In the genomic region with DNA sequence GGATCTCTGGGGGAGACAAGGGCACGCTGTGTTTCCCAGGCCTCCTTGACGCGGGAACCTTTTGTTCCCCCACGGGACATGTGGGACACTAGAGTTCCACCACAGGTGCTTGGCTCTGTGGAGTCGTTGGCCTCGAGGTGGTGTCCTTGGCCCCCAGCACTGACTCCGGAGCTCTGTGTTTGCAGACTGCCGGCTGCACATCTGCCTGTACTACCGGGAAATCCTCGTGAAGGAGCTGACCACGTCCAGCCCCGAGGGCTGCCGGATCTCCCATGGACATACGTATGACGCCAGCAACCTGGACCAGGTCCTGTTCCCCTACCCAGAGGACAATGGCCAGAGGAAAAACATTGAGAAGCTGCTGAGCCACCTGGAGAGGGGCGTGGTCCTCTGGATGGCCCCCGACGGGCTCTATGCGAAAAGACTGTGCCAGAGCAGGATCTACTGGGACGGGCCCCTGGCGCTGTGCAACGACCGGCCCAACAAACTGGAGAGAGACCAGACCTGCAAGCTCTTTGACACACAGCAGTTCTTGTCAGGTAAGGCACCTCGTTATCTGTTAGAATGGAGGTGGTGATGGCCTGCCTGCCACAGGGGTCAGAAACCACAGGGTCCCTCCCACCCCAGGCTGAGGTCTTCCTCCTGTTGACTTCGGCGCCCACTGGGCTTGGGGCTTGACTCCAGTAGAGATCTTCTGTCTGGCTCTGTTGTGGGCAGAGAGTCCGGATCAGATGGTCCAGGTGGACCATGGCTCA, we compare ENCODE assay signal across 18 cellular contexts. TPM values are rescaled to one million over a fixed set of nuclear protein-coding genes. Genes with fewer than 3 reads are reported as not detected.
DNase-seq lines count a peak whose midpoint lies in the region; ATAC-seq and TF ChIP-seq lines count a peak whose summit lies in the region.
"Had no signal": no experiment of that assay in that cellular context is flagged by ENCODE, and none has a peak within 500 bp of the region (broad histone marks: within the 10 kb centered on the region; RNA-seq: fewer than 3 reads in every experiment).

No MANE protein-coding gene starts in this region.

- no peaks in the 10 kb centered on the region for H3K9me2 ChIP-seq in MM.1S (replicated peaks; ENCODE audit: insufficient read depth, low read length)

- peaks cover 94% of the 10 kb centered on the region for H3F3A ChIP-seq in MM.1S (ENCODE audit: insufficient read depth, low read length)

- H3K4me3 Mint-ChIP-seq in T-helper 1 cell treated with Interleukin-12 subunit alpha and Interleukin-12 subunit beta and Interleukin-4 antibody, amounts not matched to agents 30 μg/mL and 1 μg/mL, for 36 hours = peak overlapping the region; percentile 76
- H3K4me3 Mint-ChIP-seq in CD4-positive, CD25-positive, alpha-beta regulatory T cell = peak overlapping the region in 3 of 4 donors; percentile 48 to 87 (median 66)
- H3K4me3 Mint-ChIP-seq in activated naive CD8-positive, alpha-beta T cell treated with anti-CD3 and anti-CD28 coated beads for 36 hours = peak overlapping the region; percentile 67

- DNase-seq in T-helper 1 cell (no peak), MM.1S (no peak), RWPE1 (ENCODE audit: low spot score) (no peak), NOMO-1 (lab: John Stamatoyannopoulos, UW; ENCODE audit: unreplicated experiment in 2 of 2) (no peak), GDM1 (lab: John Stamatoyannopoulos, UW) (no peak)
- no peak for DNase-seq in CD4-positive, CD25-positive, alpha-beta regulatory T cell
- no peak for DNase-seq in activated naive CD8-positive, alpha-beta T cell treated with anti-CD3 and anti-CD28 coated beads for 36 hours
- DNase-seq: 8988T; activated CD4-positive, CD25-positive, alpha-beta regulatory T cell; naive thymus-derived CD4-positive, alpha-beta T cell; NCI-H226; NK-92 treated with Interleukin-12 subunit alpha and Interleukin-12 subunit beta, amount 100 ng/mL, for 24 hours; psoas muscle; spleen; stimulated activated naive CD4-positive, alpha-beta T cell treated with Interleukin-2 at 50 U/mL for 16 hours had no signal

- POLR2A ChIA-PET in RWPE1 (lab: Yijun Ruan, JAX; ENCODE audit: low non-redundant PET) = no interaction called here

- H3K4me1 ChIP-seq in CD4-positive, CD25-positive, alpha-beta regulatory T cell (ENCODE audit: control insufficient read depth, insufficient read depth, low read length, poor library complexity, severe bottlenecking) = peaks cover 77% of the 10 kb centered on the region
- H3K4me1 ChIP-seq in MM.1S (ENCODE audit: low read length) = peaks cover 66% of the 10 kb centered on the region
- H3K4me1 ChIP-seq: psoas muscle had no signal

- H3K36me3 ChIP-seq in CD4-positive, CD25-positive, alpha-beta regulatory T cell (ENCODE audit: control insufficient read depth, insufficient read depth, low read length) = peaks cover 58% of the 10 kb centered on the region
- H3K36me3 ChIP-seq in MM.1S (replicated peaks; ENCODE audit: insufficient read depth, low read length) = peaks cover 35% of the 10 kb centered on the region

- H2AFZ ChIP-seq in MM.1S (ENCODE audit: low read length) = no peak overlapping the region

- H4K20me1 ChIP-seq in MM.1S (ENCODE audit: insufficient read depth, low read length) = peaks cover 79% of the 10 kb centered on the region

- H3K9ac ChIP-seq in MM.1S (ENCODE audit: low read length) = peak overlapping the region; percentile 3; the same call in 1 of the 2 replicates

- H3K4me2 ChIP-seq in MM.1S (ENCODE audit: low read depth, low read length) = peak overlapping the region; percentile 44

- H3K9me3 Mint-ChIP-seq in T-helper 1 cell treated with Interleukin-12 subunit alpha and Interleukin-12 subunit beta and Interleukin-4 antibody, amounts not matched to agents 30 μg/mL and 1 μg/mL, for 36 hours = no peaks in the 10 kb centered on the region
- no peaks in the 10 kb centered on the region for H3K9me3 Mint-ChIP-seq in CD4-positive, CD25-positive, alpha-beta regulatory T cell
- no peaks in the 10 kb centered on the region for H3K9me3 Mint-ChIP-seq in activated naive CD8-positive, alpha-beta T cell treated with anti-CD3 and anti-CD28 coated beads for 36 hours
- H3K9me3 Mint-ChIP-seq: naive thymus-derived CD4-positive, alpha-beta T cell had no signal

- CTCF ChIA-PET in RWPE1 (lab: Yijun Ruan, JAX) = no interaction called here

- peaks cover 87% of the 10 kb centered on the region for H3K4me1 Mint-ChIP-seq in T-helper 1 cell treated with Interleukin-12 subunit alpha and Interleukin-12 subunit beta and Interleukin-4 antibody, amounts not matched to agents 30 μg/mL and 1 μg/mL, for 36 hours (ENCODE audit: low read depth)
- H3K4me1 Mint-ChIP-seq in CD4-positive, CD25-positive, alpha-beta regulatory T cell = peaks cover 39 to 88% (median 64%) of the 10 kb centered on the region in 4 donors
- peaks cover 85% of the 10 kb centered on the region for H3K4me1 Mint-ChIP-seq in activated naive CD8-positive, alpha-beta T cell treated with anti-CD3 and anti-CD28 coated beads for 36 hours

- H3K79me2 ChIP-seq in MM.1S (ENCODE audit: low read length) = peaks cover 95% of the 10 kb centered on the region

- no peaks in the 10 kb centered on the region for H3K27me3 Mint-ChIP-seq in T-helper 1 cell treated with Interleukin-12 subunit alpha and Interleukin-12 subunit beta and Interleukin-4 antibody, amounts not matched to agents 30 μg/mL and 1 μg/mL, for 36 hours (ENCODE audit: low read depth)
- no peaks in the 10 kb centered on the region for H3K27me3 Mint-ChIP-seq in CD4-positive, CD25-positive, alpha-beta regulatory T cell
- H3K27me3 Mint-ChIP-seq in activated naive CD8-positive, alpha-beta T cell treated with anti-CD3 and anti-CD28 coated beads for 36 hours = no peaks in the 10 kb centered on the region
- H3K27me3 Mint-ChIP-seq: naive thymus-derived CD4-positive, alpha-beta T cell had no signal

- no peaks in the 10 kb centered on the region for H3K9me3 ChIP-seq in CD4-positive, CD25-positive, alpha-beta regulatory T cell (ENCODE audit: control insufficient read depth in 2 of 2, low read length in 2 of 2)
- H3K9me3 ChIP-seq in MM.1S (replicated peaks; ENCODE audit: insufficient read depth, low read length) = no peaks in the 10 kb centered on the region
- H3K9me3 ChIP-seq: psoas muscle, spleen had no signal

- H3K27ac ChIP-seq in CD4-positive, CD25-positive, alpha-beta regulatory T cell (ENCODE audit: insufficient read depth, low read length, poor library complexity, severe bottlenecking) = no peak overlapping the region
- H3K27ac ChIP-seq in MM.1S (ENCODE audit: low read length) (peak overlapping the region; percentile 26; the same call in 1 of the 2 replicates), RWPE1 (no peak overlapping the region)
- H3K27ac ChIP-seq: C4-2B, psoas muscle had no signal

- peaks cover 85% of the 10 kb centered on the region for H3K36me3 Mint-ChIP-seq in T-helper 1 cell treated with Interleukin-12 subunit alpha and Interleukin-12 subunit beta and Interleukin-4 antibody, amounts not matched to agents 30 μg/mL and 1 μg/mL, for 36 hours (ENCODE audit: low read depth)
- peaks cover 62% of the 10 kb centered on the region for H3K36me3 Mint-ChIP-seq in CD4-positive, CD25-positive, alpha-beta regulatory T cell
- peaks cover 94% of the 10 kb centered on the region for H3K36me3 Mint-ChIP-seq in activated naive CD8-positive, alpha-beta T cell treated with anti-CD3 and anti-CD28 coated beads for 36 hours

- H3K27ac Mint-ChIP-seq in T-helper 1 cell treated with Interleukin-12 subunit alpha and Interleukin-12 subunit beta and Interleukin-4 antibody, amounts not matched to agents 30 μg/mL and 1 μg/mL, for 36 hours = peak overlapping the region; percentile 36
- peak overlapping the region; percentile 16 to 88 (median 43) for H3K27ac Mint-ChIP-seq in CD4-positive, CD25-positive, alpha-beta regulatory T cell
- peak overlapping the region; percentile 94 for H3K27ac Mint-ChIP-seq in activated naive CD8-positive, alpha-beta T cell treated with anti-CD3 and anti-CD28 coated beads for 36 hours

- no peak overlapping the region for H3K4me3 ChIP-seq in CD4-positive, CD25-positive, alpha-beta regulatory T cell (ENCODE audit: low read depth, low read length)
- 0 out of 2 replicates have a peak overlapping the region, but pooled peaks have one; percentile 3 for H3K4me3 ChIP-seq in MM.1S (ENCODE audit: low read length)
- H3K4me3 ChIP-seq: psoas muscle, spleen had no signal

- H3K27me3 ChIP-seq in CD4-positive, CD25-positive, alpha-beta regulatory T cell (ENCODE audit: control insufficient read depth, insufficient read depth, low read length) = no peaks in the 10 kb centered on the region
- no peaks in the 10 kb centered on the region for H3K27me3 ChIP-seq in MM.1S (replicated peaks; ENCODE audit: insufficient read depth, low read length)

- TF ChIP-seq CTCF in MM.1S (IDR thresholded peaks at IDR 0.05; ENCODE audit: low read length) (no peak), RWPE1 (conservative IDR thresholded peaks at IDR 0.05; ENCODE audit: low read depth) (no peak)

- ATAC-seq in CD4-positive, CD25-positive, alpha-beta regulatory T cell (ENCODE audit: low read depth in 2 of 2) = no peak
- ATAC-seq: naive thymus-derived CD4-positive, alpha-beta T cell; psoas muscle had no signal

RNA-seq across cellular contexts. Expression of gene IRF4, which starts 9.9 kb away (rescaled TPM):
- 71.3 TPM for total RNA-seq in CD4-positive, CD25-positive, alpha-beta regulatory T cell
- 10 to 100 TPM in 3 of 4 donors, 1 to 10 TPM in 1; 9.0 to 14.3 (median 11.2) TPM for polyA plus RNA-seq in CD4-positive, CD25-positive, alpha-beta regulatory T cell
- total RNA-seq in activated naive CD8-positive, alpha-beta T cell treated with anti-CD3 and anti-CD28 coated beads for 36 hours = 100 to 1,000 TPM; 432 to 438 TPM
- total RNA-seq: lung microvascular endothelial cell had no signal

Comparison
In these comparisons a context has a peak if more than half of its experiments do, and no peak if none do; other contexts are left out.
1. H3K27ac Mint-ChIP-seq: peak in every context shown above with its lines; median percentile 94 in activated naive CD8-positive, alpha-beta T cell treated with anti-CD3 and anti-CD28 coated beads for 36 hours; 43 in CD4-positive, CD25-positive, alpha-beta regulatory T cell; 36 in T-helper 1 cell treated with Interleukin-12 subunit alpha and Interleukin-12 subunit beta and Interleukin-4 antibody, amounts not matched to agents 30 μg/mL and 1 μg/mL, for 36 hours.